In genomic region chr12:116434155-116435065, GRCh38 we compare ENCODE assay signal across 9 cellular contexts.
DNase-seq lines count a peak whose midpoint lies in the region; ATAC-seq, FAIRE-seq and TF ChIP-seq lines count a peak whose summit lies in the region.
"Had no signal": no experiment of that assay in that cellular context is flagged by ENCODE, and none has a peak within 500 bp of the region (broad histone marks: within the 10 kb centered on the region; RNA-seq: fewer than 3 reads in every experiment).

No MANE protein-coding gene starts in this region.

- no peaks in the 10 kb centered on the region for H3K36me3 ChIP-seq in astrocyte (ENCODE audit: insufficient read depth, low read length)
- H3K36me3 ChIP-seq in iPS-20b (ENCODE audit: insufficient read depth, low read depth, low read length) = no peaks in the 10 kb centered on the region
- no peaks in the 10 kb centered on the region for H3K36me3 ChIP-seq in small intestine (ENCODE audit: control insufficient read depth in 2 of 2, insufficient read depth in 2 of 2, low read length in 2 of 2)

- no peaks in the 10 kb centered on the region for H4K20me1 ChIP-seq in astrocyte (ENCODE audit: insufficient read depth, low read length)

- H3K36me3 Mint-ChIP-seq in astrocyte (ENCODE audit: low read depth, unreplicated experiment) = no peaks in the 10 kb centered on the region

- TF ChIP-seq CTCF in astrocyte (IDR thresholded peaks at IDR 0.05; ENCODE audit: insufficient read depth, low read depth, low read length) = no peak

- peaks cover 6% of the 10 kb centered on the region for H3K27me3 Mint-ChIP-seq in astrocyte (ENCODE audit: low read depth, unreplicated experiment)

- H3K27ac Mint-ChIP-seq in astrocyte (ENCODE audit: unreplicated experiment) = peak overlapping the region; percentile 72

- peak overlapping the region; percentile 89 for H3K4me2 ChIP-seq in astrocyte (ENCODE audit: low read length)

- H3K4me1 ChIP-seq in astrocyte (ENCODE audit: insufficient read depth, low read length) (peaks cover 12% of the 10 kb centered on the region), iPS-20b (ENCODE audit: insufficient read depth, low read length) (peaks cover 8% of the 10 kb centered on the region), small intestine (ENCODE audit: control insufficient read depth in 2 of 2, insufficient read depth in 1 of 2, low read depth in 1 of 2, low read length in 1 of 2) (peaks cover 3 to 5% of the 10 kb centered on the region in 2 donors)

- peak overlapping the region; percentile 53 for H3K27ac ChIP-seq in astrocyte (ENCODE audit: low read depth, low read length)
- H3K27ac ChIP-seq in iPS-20b (ENCODE audit: low read length) = no peak overlapping the region
- H3K27ac ChIP-seq in small intestine (ENCODE audit: low read depth in 1 of 2, low read length in 1 of 2) = peak overlapping the region in 1 of 2 donors; percentile 60
- H3K27ac ChIP-seq: 22Rv1 had no signal

- H3K79me2 ChIP-seq in astrocyte (ENCODE audit: insufficient read depth, low read length) = no peaks in the 10 kb centered on the region

- H3K9ac ChIP-seq in astrocyte (ENCODE audit: low read length) = peak overlapping the region; percentile 64
- 0 out of 2 replicates have a peak overlapping the region, but pooled peaks have one; percentile 10 for H3K9ac ChIP-seq in iPS-20b (ENCODE audit: low read depth, low read length)

- peak overlapping the region; percentile 81 for H2AFZ ChIP-seq in astrocyte (ENCODE audit: low read depth, low read length)

- 24 to 35% (median 31%) methylated on average over 17 of the region's 17 CpGs for WGBS in small intestine, 3 donors

- DNase-seq in DMS 273 (lab: John Stamatoyannopoulos, UW; ENCODE audit: unreplicated experiment) (peak; percentile 41), DMS 273 treated with DMSO at 0.1 percent for 48 hours (lab: John Stamatoyannopoulos, UW) (no peak), astrocyte (ENCODE audit: low read depth) (peak; percentile 80), small intestine (peak; percentile 69), SKM-1 (lab: John Stamatoyannopoulos, UW; ENCODE audit: unreplicated experiment) (no peak), NCI-H748 treated with DMSO at 0.1 percent for 48 hours (lab: John Stamatoyannopoulos, UW) (no peak)

- no peak for ATAC-seq in HG02798 (IDR thresholded peaks at IDR 0.05; ENCODE audit: poor library complexity, unreplicated experiment)

- no peaks in the 10 kb centered on the region for H3K9me3 Mint-ChIP-seq in astrocyte (ENCODE audit: unreplicated experiment)

- H3K4me3 Mint-ChIP-seq in astrocyte (ENCODE audit: unreplicated experiment) = peak overlapping the region; percentile 67

- no peak for FAIRE-seq in astrocyte (lab: Jason Lieb, UNC)
- no peak for FAIRE-seq in small intestine (lab: Jason Lieb, UNC)

- H3K9me3 ChIP-seq in astrocyte (ENCODE audit: insufficient read depth, low read depth, low read length) = peaks cover 2% of the 10 kb centered on the region
- no peaks in the 10 kb centered on the region for H3K9me3 ChIP-seq in iPS-20b (ENCODE audit: insufficient read depth, low read depth, low read length)
- H3K9me3 ChIP-seq in small intestine (ENCODE audit: control insufficient read depth, low read depth) = no peaks in the 10 kb centered on the region

- peaks cover 22% of the 10 kb centered on the region for H3K4me1 Mint-ChIP-seq in astrocyte (ENCODE audit: low read depth, unreplicated experiment)

- H3K27me3 ChIP-seq in astrocyte (ENCODE audit: insufficient read depth, low read length) = no peaks in the 10 kb centered on the region
- no peaks in the 10 kb centered on the region for H3K27me3 ChIP-seq in iPS-20b (ENCODE audit: insufficient read depth, low read length)
- H3K27me3 ChIP-seq in small intestine (ENCODE audit: control insufficient read depth in 2 of 2, insufficient read depth in 2 of 2, low read length in 2 of 2) = no peaks in the 10 kb centered on the region

- peak overlapping the region; percentile 40 for H3K4me3 ChIP-seq in astrocyte (ENCODE audit: insufficient read depth, low read depth, low read length)
- H3K4me3 ChIP-seq in iPS-20b (ENCODE audit: low read length) = peak overlapping the region; percentile 5; the same call in 1 of the 2 replicates
- no peak overlapping the region for H3K4me3 ChIP-seq in small intestine (ENCODE audit: low read depth in 1 of 2, low read length in 2 of 2)

Comparison
In these comparisons a context has a peak if more than half of its experiments do, and no peak if none do; other contexts are left out.
1. DNase-seq: peak in DMS 273 (single experiment), astrocyte (single experiment) and small intestine (single experiment); none in DMS 273 treated with DMSO at 0.1 percent for 48 hours (single experiment), SKM-1 (single experiment) and NCI-H748 treated with DMSO at 0.1 percent for 48 hours (single experiment).
2. H3K4me3 ChIP-seq: peak in astrocyte (single experiment) and iPS-20b (single experiment); none in small intestine (0 of 2).